22 cellular contexts compared by ENCODE assay signal in genomic region chr2:240246173-240246820, GRCh38.
DNase-seq lines count a peak whose midpoint lies in the region; ATAC-seq, FAIRE-seq and TF ChIP-seq lines count a peak whose summit lies in the region.
"Had no signal": no experiment of that assay in that cellular context is flagged by ENCODE, and none has a peak within 500 bp of the region (broad histone marks: within the 10 kb centered on the region; RNA-seq: fewer than 3 reads in every experiment).

No MANE protein-coding gene starts in this region.

- H3K27ac ChIP-seq in A549 (no peak overlapping the region; a peak in 1 of 6 replicates), ovary (no peak overlapping the region)
- H3K27ac ChIP-seq: spleen had no signal

- CTCF ChIA-PET in A549 (lab: Yijun Ruan, JAX) (interaction anchor here (0.6 kb wide), 1 partner anchor 1270 kb away, joined by 3 read pairs; no protein-coding TSS in a partner anchor), Caco-2 (lab: Charles Lee) (no interaction called here)

- BruUV-seq in Caco-2 (replicated peaks; lab: Mats Ljungman, UMichigan): no TSS peak

- 84% methylated on average over 15 of the region's 15 CpGs for WGBS in A549 (ENCODE audit: missing lambda C conversion rate)
- WGBS in ovary, 3 donors: 89 to 92% (median 91%) methylated on average over 15 of the region's 15 CpGs

- TF ChIP-seq RAD21 in A549 (conservative IDR thresholded peaks at IDR 0.05 in 1 of 2, IDR thresholded peaks at IDR 0.05 in 1 of 2): no peak

- H3K4me3 Mint-ChIP-seq in Caco-2 (ENCODE audit: unreplicated experiment): no peak overlapping the region
- no peak overlapping the region for H3K4me3 Mint-ChIP-seq in activated naive CD8-positive, alpha-beta T cell treated with anti-CD3 and anti-CD28 coated beads, Interleukin-2, amount 50 U/mL, for 24 hours
- H3K4me3 Mint-ChIP-seq: CD4-positive, CD25-positive, alpha-beta regulatory T cell; IgD-negative memory B cell had no signal

- H3K4me1 Mint-ChIP-seq in Caco-2 (ENCODE audit: low read depth, unreplicated experiment): no peaks in the 10 kb centered on the region
- H3K4me1 Mint-ChIP-seq in activated naive CD8-positive, alpha-beta T cell treated with anti-CD3 and anti-CD28 coated beads, Interleukin-2, amount 50 U/mL, for 24 hours: no peaks in the 10 kb centered on the region
- H3K4me1 Mint-ChIP-seq: CD4-positive, CD25-positive, alpha-beta regulatory T cell; IgD-negative memory B cell had no signal

- TF ChIP-seq POLR2A in A549 (IDR thresholded peaks at IDR 0.05; ENCODE audit: low read length): no peak
- TF ChIP-seq POLR2A in ovary (IDR thresholded peaks at IDR 0.05): no peak

- no peaks in the 10 kb centered on the region for H3K9me3 Mint-ChIP-seq in Caco-2 (ENCODE audit: unreplicated experiment)
- H3K9me3 Mint-ChIP-seq in activated naive CD8-positive, alpha-beta T cell treated with anti-CD3 and anti-CD28 coated beads, Interleukin-2, amount 50 U/mL, for 24 hours: no peaks in the 10 kb centered on the region
- H3K9me3 Mint-ChIP-seq: CD4-positive, CD25-positive, alpha-beta regulatory T cell; IgD-negative memory B cell had no signal

- no peak overlapping the region for H3K4me2 ChIP-seq in A549

- H3K36me3 ChIP-seq in Caco-2 (ENCODE audit: control insufficient read depth, insufficient read depth, low read length) (no peaks in the 10 kb centered on the region), ovary (no peaks in the 10 kb centered on the region)
- H3K36me3 ChIP-seq: spleen had no signal

- DNase-seq in A549 (ENCODE audit: low read depth in 1 of 2, low spot score in 1 of 2): no peak
- no peak for DNase-seq in Caco-2
- DNase-seq in ecto neural progenitor cell (ENCODE audit: low spot score): peak; percentile 38
- peak in 3 of 5 donors; percentile 22 to 37 (median 26) for DNase-seq in ovary
- no peak for DNase-seq in T-helper 2 cell
- no peak for DNase-seq in activated naive CD8-positive, alpha-beta T cell treated with anti-CD3 and anti-CD28 coated beads, Interleukin-2, amount 50 U/mL, for 24 hours
- DNase-seq: activated CD4-positive, alpha-beta T cell treated with anti-CD3 and anti-CD28 coated beads for 48 hours; activated gamma-delta T cell; activated T-cell treated with anti-CD3 and anti-CD28 coated beads for 4 hours; CD4-positive, CD25-positive, alpha-beta regulatory T cell; NCI-H1105 treated with DMSO at 0.1 percent for 48 hours; NCI-H2081; NCI-H82; stimulated activated CD4-positive, alpha-beta T cell treated with anti-CD3 and anti-CD28 coated beads, Interleukin-4, amount 100 ng/mL, for 4 hours; stimulated activated naive CD8-positive, alpha-beta T cell treated with anti-CD3 and anti-CD28 coated beads, Interleukin-15, Interleukin-2, amounts not matched to agents 100 U/mL and 50 U/mL, for 24 hours had no signal

- intact Hi-C loops in Caco-2 (cut with micrococcal nuclease; ENCODE audit: unreplicated experiment) (no loop called here), ovary (cut with DNase I) (no loop called here)

- no peak for TF ChIP-seq EP300 in A549 (IDR thresholded peaks at IDR 0.05)
- TF ChIP-seq EP300 in ovary (IDR thresholded peaks at IDR 0.05): no peak

- no peak overlapping the region for H3K4me3 ChIP-seq in A549
- H3K4me3 ChIP-seq in Caco-2 (ENCODE audit: low read depth, low read length): no peak overlapping the region
- H3K4me3 ChIP-seq in ovary: no peak overlapping the region
- H3K4me3 ChIP-seq: lung, spleen had no signal

- peak overlapping the region; percentile 20 for H3K27ac Mint-ChIP-seq in Caco-2 (ENCODE audit: unreplicated experiment)
- H3K27ac Mint-ChIP-seq in activated naive CD8-positive, alpha-beta T cell treated with anti-CD3 and anti-CD28 coated beads, Interleukin-2, amount 50 U/mL, for 24 hours: no peak overlapping the region
- H3K27ac Mint-ChIP-seq: CD4-positive, CD25-positive, alpha-beta regulatory T cell; IgD-negative memory B cell had no signal

- no peaks in the 10 kb centered on the region; the same call in 2 of the 3 replicates for H3K9me3 ChIP-seq in A549
- H3K9me3 ChIP-seq in Caco-2: no peaks in the 10 kb centered on the region
- H3K9me3 ChIP-seq in ovary: no peaks in the 10 kb centered on the region
- H3K9me3 ChIP-seq: spleen had no signal

- ATAC-seq in A549 (no peak), HG03354 (IDR thresholded peaks at IDR 0.05; ENCODE audit: poor library complexity, severe bottlenecking, unreplicated experiment) (no peak), GM19023 (IDR thresholded peaks at IDR 0.05; ENCODE audit: unreplicated experiment) (no peak)
- no peak for ATAC-seq in activated naive CD8-positive, alpha-beta T cell treated with anti-CD3 and anti-CD28 coated beads, Interleukin-2, amount 50 U/mL, for 24 hours
- ATAC-seq: SK-N-SH treated with all-trans-retinoic acid at 6 μM for 48 hours; stimulated activated naive CD8-positive, alpha-beta T cell treated with anti-CD3 and anti-CD28 coated beads, Interleukin-15, Interleukin-2, amounts not matched to agents 100 U/mL and 50 U/mL, for 24 hours had no signal

- H3K27me3 ChIP-seq in Caco-2 (replicated peaks; ENCODE audit: control insufficient read depth, insufficient read depth, low read length) (no peaks in the 10 kb centered on the region), ovary (no peaks in the 10 kb centered on the region)

- POLR2A ChIA-PET in A549 (lab: Yijun Ruan, JAX) (no interaction called here), Caco-2 (lab: Charles Lee) (no interaction called here)

- H3K27me3 Mint-ChIP-seq in Caco-2 (ENCODE audit: insufficient read depth, unreplicated experiment): no peaks in the 10 kb centered on the region
- peaks cover 19% of the 10 kb centered on the region for H3K27me3 Mint-ChIP-seq in activated naive CD8-positive, alpha-beta T cell treated with anti-CD3 and anti-CD28 coated beads, Interleukin-2, amount 50 U/mL, for 24 hours

- H3K36me3 Mint-ChIP-seq in Caco-2 (ENCODE audit: insufficient read depth, unreplicated experiment): peaks cover 60% of the 10 kb centered on the region
- no peaks in the 10 kb centered on the region for H3K36me3 Mint-ChIP-seq in activated naive CD8-positive, alpha-beta T cell treated with anti-CD3 and anti-CD28 coated beads, Interleukin-2, amount 50 U/mL, for 24 hours (ENCODE audit: low read depth)
- H3K36me3 Mint-ChIP-seq: CD4-positive, CD25-positive, alpha-beta regulatory T cell; IgD-negative memory B cell had no signal

- TF ChIP-seq CTCF in A549 (IDR thresholded peaks at IDR 0.05): no peak
- TF ChIP-seq CTCF in Caco-2 (IDR thresholded peaks at IDR 0.05; ENCODE audit: insufficient read depth in 1 of 2, low read depth in 1 of 2, low read length in 1 of 2, severe bottlenecking in 1 of 2, unreplicated experiment in 1 of 2): no peak
- no peak for TF ChIP-seq CTCF in ovary (IDR thresholded peaks at IDR 0.05)

- H3K4me1 ChIP-seq in A549 (peaks cover 13% of the 10 kb centered on the region), Caco-2 (peaks cover 16% of the 10 kb centered on the region), ovary (ENCODE audit: insufficient read depth) (peaks cover 13% of the 10 kb centered on the region)

- no peak for FAIRE-seq in A549 (lab: Jason Lieb, UNC)
- FAIRE-seq: islet of Langerhans had no signal

TF ChIP-seq in A549, 52 proteins besides CTCF, POLR2A, EP300 and RAD21:
- TF ChIP-seq ZFP36 (IDR thresholded peaks at IDR 0.05; ENCODE audit: borderline replicate concordance, partially characterized antibody) (peak; percentile 63), MYC (IDR thresholded peaks at IDR 0.05; ENCODE audit: borderline replicate concordance, low read length) (no peak), ELK1 (IDR thresholded peaks at IDR 0.05; ENCODE audit: low read depth, low read length) (no peak)

Comparison
In these comparisons a context has a peak if more than half of its experiments do, and no peak if none do; other contexts are left out.
1. DNase-seq: peak in ecto neural progenitor cell (single experiment) and ovary (3 of 5); none in A549 (0 of 2), Caco-2 (0 of 2), T-helper 2 cell (0 of 5) and activated naive CD8-positive, alpha-beta T cell treated with anti-CD3 and anti-CD28 coated beads, Interleukin-2, amount 50 U/mL, for 24 hours (single experiment).